In genomic region chr3:177522051-177522450, GRCh38 we compare ENCODE assay signal across 9 cellular contexts.
"Had no signal": no experiment of that assay in that cellular context is flagged by ENCODE, and none has a peak within 500 bp of the region (broad histone marks: within the 10 kb centered on the region; RNA-seq: fewer than 3 reads in every experiment).

No MANE protein-coding gene starts in this region.

- H3K27ac ChIP-seq: brain microvascular endothelial cell, testis had no signal

- DNase-seq: amniotic stem cell; brain microvascular endothelial cell; dermis blood vessel endothelial cell; endodermal cell; immature natural killer cell; mammary epithelial cell; stimulated activated CD4-positive, alpha-beta T cell treated with anti-CD3 and anti-CD28 coated beads, Interleukin-4, amount 100 ng/mL, for 1 hour; T-helper 17 cell; testis had no signal

- H3K27me3 ChIP-seq: brain microvascular endothelial cell, testis had no signal

- H3K9me3 ChIP-seq: testis had no signal

- H3K4me3 ChIP-seq: testis had no signal

- H3K36me3 ChIP-seq: brain microvascular endothelial cell had no signal
